Comparison of ENCODE assay signal across 19 cellular contexts in the genomic region with DNA sequence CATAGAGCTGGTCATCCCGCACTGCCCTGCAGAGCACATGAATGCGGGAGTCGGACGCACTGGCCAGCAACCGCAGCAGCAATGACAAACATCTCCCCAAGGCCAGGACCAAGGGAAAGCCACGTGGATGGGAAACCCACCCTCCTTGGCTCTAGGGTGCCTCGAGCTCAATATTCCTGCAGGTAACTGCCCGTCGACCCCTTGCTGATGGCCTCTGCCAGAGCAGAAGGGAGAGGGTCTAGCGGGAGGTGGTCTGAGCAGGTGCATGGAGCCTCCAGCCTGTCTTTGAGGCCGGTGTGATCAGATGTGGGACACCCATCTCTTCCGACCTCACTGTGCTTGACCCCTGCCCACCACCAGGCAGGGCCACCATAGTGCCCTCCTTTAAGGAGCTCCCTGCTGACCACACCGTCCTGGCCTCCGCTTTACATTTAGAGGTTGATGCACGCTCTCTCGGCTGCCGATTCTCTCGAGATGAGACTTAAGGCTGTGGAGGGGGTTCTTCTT.
"Had no signal": no experiment of that assay in that cellular context is flagged by ENCODE, and none has a peak within 500 bp of the region (broad histone marks: within the 10 kb centered on the region; RNA-seq: fewer than 3 reads in every experiment).

No MANE protein-coding gene starts in this region.

- H3K4me3 Mint-ChIP-seq: nephron; stimulated activated effector memory CD8-positive, alpha-beta T cell treated with anti-CD3 and anti-CD28 coated beads, Interleukin-12 subunit alpha, Interleukin-12 subunit beta, amount 100 ng/mL, for 72 hours; stimulated activated naive CD8-positive, alpha-beta T cell treated with anti-CD3 and anti-CD28 coated beads, Interleukin-15, amount 100 ng/mL, for 72 hours had no signal

- H3K36me3 ChIP-seq: left ventricle myocardium inferior, right lobe of liver, tibial artery had no signal

- H3K4me1 Mint-ChIP-seq: nephron; stimulated activated effector memory CD8-positive, alpha-beta T cell treated with anti-CD3 and anti-CD28 coated beads, Interleukin-12 subunit alpha, Interleukin-12 subunit beta, amount 100 ng/mL, for 72 hours; stimulated activated naive CD8-positive, alpha-beta T cell treated with anti-CD3 and anti-CD28 coated beads, Interleukin-15, amount 100 ng/mL, for 72 hours had no signal

- H3K9me3 ChIP-seq: body of pancreas, right lobe of liver, tibial artery had no signal

- H3K27ac Mint-ChIP-seq: nephron; stimulated activated effector memory CD8-positive, alpha-beta T cell treated with anti-CD3 and anti-CD28 coated beads, Interleukin-12 subunit alpha, Interleukin-12 subunit beta, amount 100 ng/mL, for 72 hours; stimulated activated naive CD8-positive, alpha-beta T cell treated with anti-CD3 and anti-CD28 coated beads, Interleukin-15, amount 100 ng/mL, for 72 hours had no signal

- H3K27me3 Mint-ChIP-seq: stimulated activated naive CD8-positive, alpha-beta T cell treated with anti-CD3 and anti-CD28 coated beads, Interleukin-15, amount 100 ng/mL, for 72 hours had no signal

- H3K36me3 Mint-ChIP-seq: stimulated activated effector memory CD8-positive, alpha-beta T cell treated with anti-CD3 and anti-CD28 coated beads, Interleukin-12 subunit alpha, Interleukin-12 subunit beta, amount 100 ng/mL, for 72 hours had no signal

- H3K4me3 ChIP-seq: body of pancreas, left ventricle myocardium inferior, right lobe of liver, skin epidermis, tibial artery had no signal

- DNase-seq: activated gamma-delta T cell; activated naive CD4-positive, alpha-beta T cell treated with anti-CD3 and anti-CD28 coated beads, Interleukin-2, amount 50 U/mL, for 16 hours; activated T-cell treated with anti-CD3 and anti-CD28 coated beads for 4 hours; dermis blood vessel endothelial cell; effector CD8-positive, alpha-beta T cell; foreskin melanocyte; kidney glomerular epithelial cell; left ventricle myocardium inferior; midbrain; stimulated activated CD4-positive, alpha-beta T cell treated with anti-CD3 and anti-CD28 coated beads, Interleukin-2, amount 100 ng/mL, for 24 hours; T-helper 1 cell; T-helper 9 cell had no signal

- ATAC-seq: body of pancreas; right lobe of liver; stimulated activated effector memory CD8-positive, alpha-beta T cell treated with anti-CD3 and anti-CD28 coated beads, Interleukin-12 subunit alpha, Interleukin-12 subunit beta, amount 100 ng/mL, for 72 hours; stimulated activated naive CD8-positive, alpha-beta T cell treated with anti-CD3 and anti-CD28 coated beads, Interleukin-15, amount 100 ng/mL, for 72 hours had no signal

- H3K4me1 ChIP-seq: body of pancreas, left ventricle myocardium inferior, right lobe of liver, tibial artery had no signal

- H3K27ac ChIP-seq: body of pancreas, left ventricle myocardium inferior, right lobe of liver, skin epidermis, tibial artery had no signal

- H3K9me3 Mint-ChIP-seq: stimulated activated effector memory CD8-positive, alpha-beta T cell treated with anti-CD3 and anti-CD28 coated beads, Interleukin-12 subunit alpha, Interleukin-12 subunit beta, amount 100 ng/mL, for 72 hours; stimulated activated naive CD8-positive, alpha-beta T cell treated with anti-CD3 and anti-CD28 coated beads, Interleukin-15, amount 100 ng/mL, for 72 hours had no signal

- H3K27me3 ChIP-seq: body of pancreas, right lobe of liver, tibial artery had no signal
